ENCODE assay signal across 1 cellular context in genomic region chr22:31495343-31495742, GRCh38.
TF ChIP-seq lines count a peak whose summit lies in the region.

No MANE protein-coding gene starts in this region.

TF ChIP-seq in GM23338, 12 proteins besides CTCF, POLR2A, EP300 and RAD21:
- no peak for TF ChIP-seq ZNF462 (CRISPR knock-in tag; IDR thresholded peaks at IDR 0.05)
- TF ChIP-seq JUNB (IDR thresholded peaks at IDR 0.05; ENCODE audit: unreplicated experiment): no peak
- TF ChIP-seq STAT1 (IDR thresholded peaks at IDR 0.05; ENCODE audit: unreplicated experiment): no peak
- no peak for TF ChIP-seq EZH2phosphoT487 (IDR thresholded peaks at IDR 0.05; ENCODE audit: unreplicated experiment)
- no peak for TF ChIP-seq POLR2AphosphoS5 (IDR thresholded peaks at IDR 0.05; ENCODE audit: low read depth)
- TF ChIP-seq CREB1 (CRISPR knock-in tag; IDR thresholded peaks at IDR 0.05; ENCODE audit: low read depth): no peak
